10 cellular contexts compared by ENCODE assay signal in the genomic region with DNA sequence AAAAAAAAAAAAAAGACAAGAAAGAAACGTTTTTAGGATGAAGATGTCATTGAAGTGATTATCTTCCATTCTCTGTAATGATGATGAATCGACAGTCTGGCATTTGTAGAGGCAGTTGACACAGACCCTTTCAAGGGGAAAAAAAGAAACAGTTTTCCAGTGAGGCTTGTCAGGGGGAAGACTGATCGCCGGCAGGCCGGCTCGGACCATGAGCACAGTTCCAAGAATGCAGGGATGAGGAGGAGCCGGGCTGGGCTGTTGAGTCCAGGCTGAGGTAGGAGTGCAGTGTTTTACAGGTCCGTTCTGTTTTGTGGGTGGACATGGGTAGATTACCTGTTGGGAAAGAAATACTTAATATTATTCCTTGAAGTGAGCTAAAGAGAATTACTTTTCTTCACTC.
DNase-seq lines count a peak whose midpoint lies in the region; ATAC-seq and TF ChIP-seq lines count a peak whose summit lies in the region.
"Had no signal": no experiment of that assay in that cellular context is flagged by ENCODE, and none has a peak within 500 bp of the region (broad histone marks: within the 10 kb centered on the region; RNA-seq: fewer than 3 reads in every experiment).

No MANE protein-coding gene starts in this region.

- H3K36me3 ChIP-seq in heart left ventricle, result no peaks in the 10 kb centered on the region
- H3K36me3 ChIP-seq: neutrophil had no signal

- H3K36me3 Mint-ChIP-seq in effector memory CD8-positive, alpha-beta T cell (ENCODE audit: insufficient read depth), result no peaks in the 10 kb centered on the region

- peaks cover 6% of the 10 kb centered on the region in 2 donors for H3K4me1 Mint-ChIP-seq in effector memory CD8-positive, alpha-beta T cell (ENCODE audit: low read depth in 2 of 2)

- peak in 1 of 5 donors; percentile 37 for DNase-seq in heart left ventricle
- DNase-seq in Right ventricle myocardium inferior (ENCODE audit: missing footprints), result no peak
- no peak for DNase-seq in effector memory CD8-positive, alpha-beta T cell
- peak; percentile 80 for DNase-seq in myocyte (ENCODE audit: low read depth)
- DNase-seq in NCI-H1417 (lab: John Stamatoyannopoulos, UW), result no peak
- DNase-seq in left lobe of liver (ENCODE audit: low spot score), result no peak
- DNase-seq in SIG-M5 (lab: John Stamatoyannopoulos, UW), result no peak
- DNase-seq: T-cell had no signal

- ATAC-seq in heart left ventricle, result peak in 2 of 4 donors; percentile 38 to 43
- ATAC-seq in Right ventricle myocardium inferior, result no peak
- ATAC-seq in effector memory CD8-positive, alpha-beta T cell (replicated peaks), result no peak
- no peak for ATAC-seq in HG02610 (IDR thresholded peaks at IDR 0.05; ENCODE audit: unreplicated experiment)
- no peak for ATAC-seq in left lobe of liver
- ATAC-seq: T-cell had no signal

- H3K4me3 Mint-ChIP-seq in effector memory CD8-positive, alpha-beta T cell, result no peak overlapping the region
- H3K4me3 Mint-ChIP-seq: T-cell had no signal

- H3K9me3 ChIP-seq in heart left ventricle, result no peaks in the 10 kb centered on the region
- H3K9me3 ChIP-seq: neutrophil had no signal

- H3K4me3 ChIP-seq in heart left ventricle, result peak overlapping the region in 3 of 12 donors; percentile 7 to 25 (median 14)

- peaks cover 3 to 49% (median 34%) of the 10 kb centered on the region in 12 donors for H3K4me1 ChIP-seq in heart left ventricle

- TF ChIP-seq POLR2A in heart left ventricle (IDR thresholded peaks at IDR 0.05), result no peak

- H3K27ac ChIP-seq in heart left ventricle, result peak overlapping the region; percentile 53 to 82 (median 70)
- H3K27ac ChIP-seq: neutrophil had no signal

- TF ChIP-seq CTCF in heart left ventricle (IDR thresholded peaks at IDR 0.05), result no peak

- H3K27me3 Mint-ChIP-seq in effector memory CD8-positive, alpha-beta T cell, result no peaks in the 10 kb centered on the region
- H3K27me3 Mint-ChIP-seq: T-cell had no signal

- 56 to 63% (median 62%) methylated on average over 8 of the region's 8 CpGs for WGBS in heart left ventricle, 4 donors

- intact Hi-C loops in heart left ventricle (cut with DNase I), result loop anchor here in 3 of 10 donors (5.0 to 10.0 kb wide), 3 partner anchors 56 to 81 kb away; no protein-coding TSS in a partner anchor
- intact Hi-C loops in Right ventricle myocardium inferior (cut with DNase I), result no loop called here

- peak overlapping the region; percentile 4 to 35 for H3K27ac Mint-ChIP-seq in effector memory CD8-positive, alpha-beta T cell
- H3K27ac Mint-ChIP-seq: T-cell had no signal

- no peaks in the 10 kb centered on the region for H3K27me3 ChIP-seq in heart left ventricle
- H3K27me3 ChIP-seq: neutrophil had no signal

- no peaks in the 10 kb centered on the region for H3K9me3 Mint-ChIP-seq in effector memory CD8-positive, alpha-beta T cell
- H3K9me3 Mint-ChIP-seq: T-cell had no signal
